ENCODE assay signal across 12 cellular contexts in the genomic region with DNA sequence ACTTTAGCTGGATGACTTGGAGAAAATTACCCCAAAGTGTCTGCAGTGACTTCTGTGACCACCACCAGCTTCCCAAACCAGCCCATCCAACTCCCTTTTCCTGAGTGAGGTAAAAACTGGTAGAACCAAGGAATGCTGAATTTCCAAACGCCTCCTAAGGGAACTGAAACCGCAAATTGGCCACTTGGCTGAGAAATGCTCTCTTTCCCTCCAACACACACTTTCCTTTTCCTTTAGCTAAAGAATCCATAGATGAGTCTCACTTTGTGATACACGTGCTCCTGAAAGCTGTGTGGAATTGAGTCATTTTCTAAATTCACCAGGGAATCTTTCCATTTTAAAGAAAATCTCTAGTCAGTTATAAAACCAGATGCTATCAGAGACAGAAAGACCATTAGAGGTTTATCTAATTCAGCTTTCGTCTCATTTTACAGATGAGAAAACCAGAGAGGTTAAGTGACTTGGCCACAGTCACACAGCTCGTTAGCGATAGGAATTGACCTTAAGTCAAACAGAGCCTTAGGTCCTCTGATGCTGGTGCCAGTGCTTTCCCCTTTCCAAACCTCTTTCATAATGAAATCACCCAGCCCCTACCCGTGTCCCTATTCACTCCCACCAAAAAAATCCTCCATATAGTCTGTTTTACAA.
"Had no signal": no experiment of that assay in that cellular context is flagged by ENCODE, and none has a peak within 500 bp of the region (broad histone marks: within the 10 kb centered on the region; RNA-seq: fewer than 3 reads in every experiment).

No MANE protein-coding gene starts in this region.

- H3K4me3 ChIP-seq: colonic mucosa, hepatocyte, suprapubic skin, upper lobe of right lung had no signal

- H3K79me2 ChIP-seq: hepatocyte had no signal

- H3K27ac ChIP-seq: colonic mucosa, hepatocyte, suprapubic skin, upper lobe of right lung had no signal

- H3K27ac Mint-ChIP-seq: activated B cell treated with CpG ODN at 0.5 μM for 24 hours; activated CD4-positive, alpha-beta T cell treated with anti-CD3 and anti-CD28 coated beads, Interleukin-2, amount 10 ng/mL, durations not matched to agents 24 days and 14 days; activated naive CD8-positive, alpha-beta T cell treated with anti-CD3 and anti-CD28 coated beads, Interleukin-2, amount 50 U/mL, for 24 hours; stimulated activated naive B cell treated with anti-CD40 and anti-IgM and Interleukin-4, amounts not matched to agents 10 μg/mL and 1 μg/mL and 100 μg/mL, for 72 hours had no signal

- ATAC-seq: activated naive CD8-positive, alpha-beta T cell treated with anti-CD3 and anti-CD28 coated beads, Interleukin-2, amount 50 U/mL, for 24 hours; right cardiac atrium; stimulated activated naive B cell treated with anti-CD40 and anti-IgM and Interleukin-4, amounts not matched to agents 10 μg/mL and 1 μg/mL and 100 μg/mL, for 72 hours; upper lobe of right lung had no signal

- H3K9me3 Mint-ChIP-seq: activated B cell treated with CpG ODN at 0.5 μM for 24 hours; activated CD4-positive, alpha-beta T cell treated with anti-CD3 and anti-CD28 coated beads, Interleukin-2, amount 10 ng/mL, durations not matched to agents 24 days and 14 days; activated naive CD8-positive, alpha-beta T cell treated with anti-CD3 and anti-CD28 coated beads, Interleukin-2, amount 50 U/mL, for 24 hours; stimulated activated naive B cell treated with anti-CD40 and anti-IgM and Interleukin-4, amounts not matched to agents 10 μg/mL and 1 μg/mL and 100 μg/mL, for 72 hours had no signal

- H3K36me3 Mint-ChIP-seq: stimulated activated naive B cell treated with anti-CD40 and anti-IgM and Interleukin-4, amounts not matched to agents 10 μg/mL and 1 μg/mL and 100 μg/mL, for 72 hours had no signal

- H3K27me3 ChIP-seq: colonic mucosa, hepatocyte, suprapubic skin, upper lobe of right lung had no signal

- H3K4me1 ChIP-seq: colonic mucosa had no signal

- H3K4me2 ChIP-seq: hepatocyte had no signal

- H3K9me3 ChIP-seq: colonic mucosa, suprapubic skin, upper lobe of right lung had no signal

- H2AFZ ChIP-seq: hepatocyte had no signal

- H3K4me3 Mint-ChIP-seq: activated B cell treated with CpG ODN at 0.5 μM for 24 hours; activated CD4-positive, alpha-beta T cell treated with anti-CD3 and anti-CD28 coated beads, Interleukin-2, amount 10 ng/mL, durations not matched to agents 24 days and 14 days; activated naive CD8-positive, alpha-beta T cell treated with anti-CD3 and anti-CD28 coated beads, Interleukin-2, amount 50 U/mL, for 24 hours; stimulated activated naive B cell treated with anti-CD40 and anti-IgM and Interleukin-4, amounts not matched to agents 10 μg/mL and 1 μg/mL and 100 μg/mL, for 72 hours had no signal

- DNase-seq: activated B cell treated with CpG ODN at 0.5 μM for 24 hours; activated CD4-positive, alpha-beta T cell treated with anti-CD3 and anti-CD28 coated beads, Interleukin-2, amount 10 ng/mL, durations not matched to agents 24 days and 14 days; activated naive CD4-positive, alpha-beta T cell treated with Interleukin-2 at 50 U/mL for 16 hours; activated naive CD8-positive, alpha-beta T cell treated with anti-CD3 and anti-CD28 coated beads, Interleukin-2, amount 50 U/mL, for 24 hours; caudate nucleus; colonic mucosa; effector CD4-positive, alpha-beta T cell; right cardiac atrium; stimulated activated naive B cell treated with anti-CD40 and anti-IgM and Interleukin-4, amounts not matched to agents 10 μg/mL and 1 μg/mL and 100 μg/mL, for 72 hours; upper lobe of right lung had no signal

- H3K36me3 ChIP-seq: colonic mucosa, suprapubic skin, upper lobe of right lung had no signal
